8 cellular contexts compared by ENCODE assay signal in the genomic region with DNA sequence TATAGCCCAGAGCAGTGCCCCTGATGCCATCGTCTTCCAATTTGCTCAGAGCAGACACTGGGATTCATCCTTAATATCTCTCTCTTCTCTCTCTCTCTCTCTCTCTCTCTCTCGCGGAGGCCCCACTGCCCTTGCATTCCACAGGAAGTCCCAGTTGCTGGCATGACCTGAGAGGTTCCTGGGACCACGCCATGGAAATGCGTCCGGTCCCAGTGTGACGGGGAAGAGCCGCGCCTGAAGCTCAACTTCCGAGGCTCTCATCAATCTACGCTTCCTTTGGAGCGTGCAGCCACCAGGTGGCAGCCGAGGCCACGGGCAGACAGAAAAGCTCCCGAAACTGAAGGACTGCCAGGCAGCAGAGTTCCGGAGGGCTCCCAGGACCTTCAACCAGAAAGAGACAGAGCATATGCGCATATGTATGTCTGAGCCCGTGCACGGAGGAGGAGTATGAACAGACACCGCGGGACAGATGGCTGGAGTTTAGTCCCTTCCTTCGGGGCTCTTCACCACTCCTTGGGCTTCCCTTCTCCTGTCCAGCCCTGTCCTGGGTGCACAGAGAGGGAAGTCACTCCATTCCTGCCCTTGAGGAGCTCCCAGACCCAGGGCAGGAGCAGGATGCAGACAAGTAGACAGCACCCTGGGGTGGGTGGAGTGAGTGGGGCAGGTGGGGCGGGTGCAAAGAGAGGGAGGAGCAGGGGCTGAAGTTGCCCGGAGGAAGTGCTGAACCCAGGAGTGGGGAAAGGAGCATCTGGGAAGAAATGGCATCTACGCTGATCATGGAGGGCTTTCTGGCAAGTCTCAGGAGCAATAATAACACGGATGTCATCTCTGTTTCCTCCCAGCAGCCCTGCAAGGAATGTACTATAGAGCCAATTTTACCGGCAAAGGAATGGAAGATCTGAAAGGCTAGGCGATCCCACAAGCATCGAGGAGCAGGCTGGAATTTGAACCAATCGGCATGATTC. TPM values are rescaled to one million over a fixed set of nuclear protein-coding genes. Genes with fewer than 3 reads are reported as not detected.
DNase-seq lines count a peak whose midpoint lies in the region; ATAC-seq and TF ChIP-seq lines count a peak whose summit lies in the region.

No MANE protein-coding gene starts in this region.

- no peaks in the 10 kb centered on the region for H3K9me3 ChIP-seq in effector memory CD4-positive, alpha-beta T cell (ENCODE audit: control insufficient read depth, low read length)

- peak overlapping the region; percentile 37 for H3K4me3 ChIP-seq in effector memory CD4-positive, alpha-beta T cell (ENCODE audit: insufficient read depth, low read depth, low read length, poor library complexity, severe bottlenecking)

- no peaks in the 10 kb centered on the region for H3K36me3 Mint-ChIP-seq in activated CD8-positive, alpha-beta T cell treated with anti-CD3 and anti-CD28 coated beads for 36 hours (ENCODE audit: low read depth)

- H3K27ac Mint-ChIP-seq in activated CD8-positive, alpha-beta T cell treated with anti-CD3 and anti-CD28 coated beads for 36 hours: peak overlapping the region; percentile 68

- H3K27ac ChIP-seq in effector memory CD4-positive, alpha-beta T cell (ENCODE audit: insufficient read depth, low read length, poor library complexity, severe bottlenecking): no peak overlapping the region

- peaks cover 8% of the 10 kb centered on the region for H3K4me1 Mint-ChIP-seq in activated CD8-positive, alpha-beta T cell treated with anti-CD3 and anti-CD28 coated beads for 36 hours (ENCODE audit: low read depth)

- peaks cover 3% of the 10 kb centered on the region for H3K27me3 ChIP-seq in effector memory CD4-positive, alpha-beta T cell (replicated peaks; ENCODE audit: control insufficient read depth, insufficient read depth, low read length, poor library complexity, severe bottlenecking)

- H3K27me3 Mint-ChIP-seq in activated CD8-positive, alpha-beta T cell treated with anti-CD3 and anti-CD28 coated beads for 36 hours: peaks cover 22% of the 10 kb centered on the region

- H3K9me3 Mint-ChIP-seq in activated CD8-positive, alpha-beta T cell treated with anti-CD3 and anti-CD28 coated beads for 36 hours: no peaks in the 10 kb centered on the region

- CTCF ChIA-PET in activated CD8-positive, alpha-beta T cell treated with anti-CD3 and anti-CD28 coated beads for 36 hours (lab: Charles Lee): interaction anchor here (0.7 to 4.8 kb wide), 43 partner anchors 9 to 547 kb away, joined by 3 to 61 read pairs (median 4); a partner anchor contains a TSS

- intact Hi-C loops in activated CD8-positive, alpha-beta T cell treated with anti-CD3 and anti-CD28 coated beads for 36 hours (cut with micrococcal nuclease): no loop called here

- ATAC-seq in GM19468 (IDR thresholded peaks at IDR 0.05; ENCODE audit: extremely low read depth, unreplicated experiment): peak; percentile 43
- peak; percentile 88 for ATAC-seq in activated CD8-positive, alpha-beta T cell treated with anti-CD3 and anti-CD28 coated beads for 36 hours

- DNase-seq in COLO829 (ENCODE audit: low spot score) (peak; percentile 79), HPDE6-E6E7 (ENCODE audit: extremely low spot score) (peak; percentile 81), NCI-H82 treated with DMSO at 0.1 percent for 48 hours (lab: John Stamatoyannopoulos, UW; ENCODE audit: unreplicated experiment) (peak; percentile 68), medulla oblongata (ENCODE audit: extremely low spot score) (peak; percentile 87)
- DNase-seq in activated CD8-positive, alpha-beta T cell treated with anti-CD3 and anti-CD28 coated beads for 36 hours: peak; percentile 91
- DNase-seq in effector memory CD4-positive, alpha-beta T cell: peak; percentile 28 to 45 (median 33)
- DNase-seq in stimulated activated CD8-positive, alpha-beta memory T cell treated with anti-CD3 and anti-CD28 coated beads, Interleukin-12 subunit alpha, Interleukin-12 subunit beta, amount 100 ng/mL, for 1 hour (ENCODE audit: low read depth): peak; percentile 43

- TF ChIP-seq CTCF in activated CD8-positive, alpha-beta T cell treated with anti-CD3 and anti-CD28 coated beads for 36 hours (IDR thresholded peaks at IDR 0.05): peak; percentile 82

- peak overlapping the region; percentile 61 for H3K4me3 Mint-ChIP-seq in activated CD8-positive, alpha-beta T cell treated with anti-CD3 and anti-CD28 coated beads for 36 hours

- H3K36me3 ChIP-seq in effector memory CD4-positive, alpha-beta T cell (ENCODE audit: control insufficient read depth, insufficient read depth, low read length): no peaks in the 10 kb centered on the region

- H3K4me1 ChIP-seq in effector memory CD4-positive, alpha-beta T cell (ENCODE audit: control insufficient read depth, insufficient read depth, low read length, poor library complexity, severe bottlenecking): peaks cover 3% of the 10 kb centered on the region

- POLR2A ChIA-PET in activated CD8-positive, alpha-beta T cell treated with anti-CD3 and anti-CD28 coated beads for 36 hours (lab: Charles Lee): interaction anchor here (0.6 to 1.4 kb wide), 4 partner anchors 14 to 521 kb away, joined by 3 to 4 read pairs (median 3); no protein-coding TSS in a partner anchor

RNA-seq across cellular contexts. Expression of a gene that starts 10.5 kb away (rescaled TPM):
- total RNA-seq in activated CD8-positive, alpha-beta T cell treated with anti-CD3 and anti-CD28 coated beads for 36 hours: not detected

RNA-seq across cellular contexts. Expression of a gene that starts 42.1 kb away (rescaled TPM):
- not detected for total RNA-seq in activated CD8-positive, alpha-beta T cell treated with anti-CD3 and anti-CD28 coated beads for 36 hours

RNA-seq across cellular contexts. Expression of a gene that starts 52.7 kb away (rescaled TPM):
- total RNA-seq in activated CD8-positive, alpha-beta T cell treated with anti-CD3 and anti-CD28 coated beads for 36 hours: not detected

Comparison
In these comparisons a context has a peak if more than half of its experiments do, and no peak if none do; other contexts are left out.
1. DNase-seq: peak in every context shown above with its lines; median percentile 91 in activated CD8-positive, alpha-beta T cell treated with anti-CD3 and anti-CD28 coated beads for 36 hours; 87 in medulla oblongata; 81 in HPDE6-E6E7; 79 in COLO829; 68 in NCI-H82 treated with DMSO at 0.1 percent for 48 hours; 43 in stimulated activated CD8-positive, alpha-beta memory T cell treated with anti-CD3 and anti-CD28 coated beads, Interleukin-12 subunit alpha, Interleukin-12 subunit beta, amount 100 ng/mL, for 1 hour; 33 in effector memory CD4-positive, alpha-beta T cell.